In genomic region chr3:36906504-36907149, GRCh38 we compare ENCODE assay signal across 9 cellular contexts. TPM values are rescaled to one million over a fixed set of nuclear protein-coding genes. Genes with fewer than 3 reads are reported as not detected.
DNase-seq lines count a peak whose midpoint lies in the region; ATAC-seq and TF ChIP-seq lines count a peak whose summit lies in the region.
"Had no signal": no experiment of that assay in that cellular context is flagged by ENCODE, and none has a peak within 500 bp of the region (broad histone marks: within the 10 kb centered on the region; RNA-seq: fewer than 3 reads in every experiment).

No MANE protein-coding gene starts in this region.

- H3K4me1 ChIP-seq in left ventricle myocardium inferior (peaks cover 25% of the 10 kb centered on the region), right cardiac atrium (ENCODE audit: control insufficient read depth, insufficient read depth, low read length) (no peaks in the 10 kb centered on the region), uterus (no peaks in the 10 kb centered on the region)

- ATAC-seq in right cardiac atrium (no peak), GM18519 (IDR thresholded peaks at IDR 0.05; ENCODE audit: low FRiP score, unreplicated experiment) (no peak), GM21619 (IDR thresholded peaks at IDR 0.05; ENCODE audit: unreplicated experiment) (no peak), HG02938 (IDR thresholded peaks at IDR 0.05; ENCODE audit: unreplicated experiment) (no peak)

- H3K27me3 ChIP-seq in left ventricle myocardium inferior (ENCODE audit: low read depth) (no peaks in the 10 kb centered on the region), right cardiac atrium (ENCODE audit: control insufficient read depth, insufficient read depth) (no peaks in the 10 kb centered on the region), uterus (no peaks in the 10 kb centered on the region)

- no peaks in the 10 kb centered on the region for H3K9me3 Mint-ChIP-seq in activated naive CD8-positive, alpha-beta T cell treated with anti-CD3 and anti-CD28 coated beads for 36 hours
- H3K9me3 Mint-ChIP-seq in immature natural killer cell, result no peaks in the 10 kb centered on the region

- no peaks in the 10 kb centered on the region for H3K27me3 Mint-ChIP-seq in activated naive CD8-positive, alpha-beta T cell treated with anti-CD3 and anti-CD28 coated beads for 36 hours
- H3K27me3 Mint-ChIP-seq in immature natural killer cell (ENCODE audit: low read depth in 3 of 3), result peaks cover 0 to 5% (median 0%) of the 10 kb centered on the region in 3 donors

- no peak for TF ChIP-seq CTCF in left ventricle myocardium inferior (IDR thresholded peaks at IDR 0.05; ENCODE audit: borderline replicate concordance)
- no peak for TF ChIP-seq CTCF in uterus (IDR thresholded peaks at IDR 0.05)

- H3K36me3 ChIP-seq in left ventricle myocardium inferior, result peaks cover 5% of the 10 kb centered on the region
- no peaks in the 10 kb centered on the region for H3K36me3 ChIP-seq in uterus
- H3K36me3 ChIP-seq: WERI-Rb-1 had no signal

- peak overlapping the region; percentile 72 for H3K27ac Mint-ChIP-seq in activated naive CD8-positive, alpha-beta T cell treated with anti-CD3 and anti-CD28 coated beads for 36 hours
- peak overlapping the region; percentile 86 to 97 (median 91) for H3K27ac Mint-ChIP-seq in immature natural killer cell

- H3K27ac ChIP-seq in left ventricle myocardium inferior (replicated peaks), result peak overlapping the region; percentile 87
- H3K27ac ChIP-seq in right cardiac atrium (ENCODE audit: low read length), result no peak overlapping the region
- H3K27ac ChIP-seq in uterus, result peak overlapping the region; percentile 1 to 79
- H3K27ac ChIP-seq: WERI-Rb-1 had no signal

- peak overlapping the region; percentile 70 for H3K4me3 ChIP-seq in left ventricle myocardium inferior
- no peak overlapping the region for H3K4me3 ChIP-seq in right cardiac atrium (ENCODE audit: low read length)
- no peak overlapping the region for H3K4me3 ChIP-seq in uterus

- 58% methylated on average over 2 of the region's 2 CpGs for WGBS in right cardiac atrium

- peaks cover 22% of the 10 kb centered on the region for H3K36me3 Mint-ChIP-seq in activated naive CD8-positive, alpha-beta T cell treated with anti-CD3 and anti-CD28 coated beads for 36 hours
- peaks cover 8 to 17% (median 11%) of the 10 kb centered on the region in 3 donors for H3K36me3 Mint-ChIP-seq in immature natural killer cell

- H3K9me3 ChIP-seq in left ventricle myocardium inferior (replicated peaks) (no peaks in the 10 kb centered on the region), right cardiac atrium (ENCODE audit: control insufficient read depth, low read length) (no peaks in the 10 kb centered on the region), uterus (no peaks in the 10 kb centered on the region)

- H3K4me3 Mint-ChIP-seq in activated naive CD8-positive, alpha-beta T cell treated with anti-CD3 and anti-CD28 coated beads for 36 hours, result peak overlapping the region; percentile 62
- peak overlapping the region; percentile 79 to 95 (median 83) for H3K4me3 Mint-ChIP-seq in immature natural killer cell

- no peak for DNase-seq in left ventricle myocardium inferior
- no peak for DNase-seq in right cardiac atrium
- no peak for DNase-seq in activated naive CD8-positive, alpha-beta T cell treated with anti-CD3 and anti-CD28 coated beads for 36 hours
- DNase-seq in immature natural killer cell, result no peak
- DNase-seq in uterus, result no peak
- DNase-seq: WERI-Rb-1 had no signal

- TF ChIP-seq POLR2A in uterus (IDR thresholded peaks at IDR 0.05), result no peak

- intact Hi-C loops in left ventricle myocardium inferior (cut with micrococcal nuclease) (no loop called here), right cardiac atrium (cut with DNase I) (loop anchor here in 3 of 4 donors (5.0 to 10.0 kb wide), 2 partner anchors 48 to 51 kb away; no protein-coding TSS in a partner anchor), uterus (cut with DNase I; ENCODE audit: low total_unique reads) (no loop called here)

- peaks cover 57% of the 10 kb centered on the region for H3K4me1 Mint-ChIP-seq in activated naive CD8-positive, alpha-beta T cell treated with anti-CD3 and anti-CD28 coated beads for 36 hours
- peaks cover 69 to 78% of the 10 kb centered on the region in 2 donors for H3K4me1 Mint-ChIP-seq in immature natural killer cell

RNA-seq across cellular contexts. Expression of gene TRANK1, which starts 38.2 kb away (rescaled TPM):
- 6.6 TPM for total RNA-seq in left ventricle myocardium inferior
- 10 to 100 TPM in 3 of 4 donors, 1 to 10 TPM in 1; 7.9 to 13.2 (median 12.0) TPM for total RNA-seq in right cardiac atrium
- 4.6 TPM for polyA plus RNA-seq in right cardiac atrium
- 10 to 100 TPM; 17.2 to 20.7 TPM for total RNA-seq in activated naive CD8-positive, alpha-beta T cell treated with anti-CD3 and anti-CD28 coated beads for 36 hours
- 10 to 100 TPM; 19.4 to 52.7 (median 24.6) TPM for polyA plus RNA-seq in immature natural killer cell
- total RNA-seq in uterus, result 10 to 100 TPM; 10.6 to 52.1 (median 21.6) TPM

Comparison
In these comparisons a context has a peak if more than half of its experiments do, and no peak if none do; other contexts are left out.
1. intact Hi-C loops: an anchor here in right cardiac atrium (5.0 to 10.0 kb wide); none called in left ventricle myocardium inferior and uterus.